In the genomic region with DNA sequence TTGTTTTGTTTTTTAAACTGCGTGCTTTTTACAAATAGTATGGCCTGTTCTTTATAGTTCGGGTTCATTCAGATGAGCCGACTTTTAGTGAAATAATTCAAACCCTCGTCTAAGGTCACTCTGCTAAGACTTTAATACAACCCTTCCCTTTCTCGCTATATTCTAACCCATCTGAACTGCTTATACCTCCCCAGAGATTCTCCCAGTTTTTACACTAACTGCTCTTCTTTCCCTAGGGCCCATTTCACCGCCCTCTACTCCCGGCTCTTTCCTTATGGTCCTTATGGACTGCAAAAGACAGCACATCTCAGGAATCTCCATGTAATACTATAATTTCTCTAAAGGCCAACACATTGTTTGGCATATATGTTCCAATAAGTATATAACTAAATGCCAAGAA, we compare ENCODE assay signal across 1 cellular context.
TF ChIP-seq lines count a peak whose summit lies in the region.

No MANE protein-coding gene starts in this region.

TF ChIP-seq in endothelial cell of umbilical vein, 7 proteins besides CTCF, POLR2A, EP300 and RAD21:
- TF ChIP-seq, protein P1, sequence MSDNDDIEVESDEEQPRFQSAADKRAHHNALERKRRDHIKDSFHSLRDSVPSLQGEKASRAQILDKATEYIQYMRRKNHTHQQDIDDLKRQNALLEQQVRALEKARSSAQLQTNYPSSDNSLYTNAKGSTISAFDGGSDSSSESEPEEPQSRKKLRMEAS (IDR thresholded peaks at IDR 0.05; ENCODE audit: insufficient read depth, insufficient read length) = no peak
- no peak for TF ChIP-seq FOS (IDR thresholded peaks at IDR 0.05; ENCODE audit: borderline replicate concordance, insufficient read depth, low read length)
